Comparison of ENCODE assay signal across 15 cellular contexts in the genomic region with DNA sequence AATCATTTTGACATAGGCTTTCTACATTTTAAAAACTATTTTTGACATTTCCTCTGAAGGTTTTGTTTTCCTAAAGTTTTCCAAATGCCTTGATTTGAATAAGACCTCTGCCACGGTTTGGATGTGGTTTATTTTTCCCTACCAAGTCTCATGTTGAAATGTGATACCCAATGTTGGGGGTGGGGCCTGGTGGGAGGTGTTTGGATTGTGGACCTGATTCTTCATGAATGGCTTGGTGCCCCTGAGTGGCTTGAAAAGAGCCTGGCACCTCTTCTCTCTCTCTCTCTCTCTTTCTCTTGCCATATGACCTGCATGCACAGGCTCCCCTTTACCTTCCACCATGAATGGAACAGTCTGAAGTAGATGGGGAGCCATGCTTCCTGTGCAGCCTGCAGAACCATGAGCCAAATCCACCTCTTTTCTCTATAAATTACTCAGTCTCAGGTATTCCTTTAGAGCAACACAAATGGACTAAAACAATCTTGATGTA. TPM values are rescaled to one million over a fixed set of nuclear protein-coding genes. Genes with fewer than 3 reads are reported as not detected.
DNase-seq lines count a peak whose midpoint lies in the region; ATAC-seq and TF ChIP-seq lines count a peak whose summit lies in the region.
"Had no signal": no experiment of that assay in that cellular context is flagged by ENCODE, and none has a peak within 500 bp of the region (broad histone marks: within the 10 kb centered on the region; RNA-seq: fewer than 3 reads in every experiment).

No MANE protein-coding gene starts in this region.

- no peaks in the 10 kb centered on the region for H3K27me3 ChIP-seq in upper lobe of right lung
- no peaks in the 10 kb centered on the region; the same call in 1 of the 2 replicates for H3K27me3 ChIP-seq in H7 (ENCODE audit: control insufficient read depth, insufficient read depth, low read length)
- H3K27me3 ChIP-seq: BE2C had no signal

- no peaks in the 10 kb centered on the region for H3K9me3 ChIP-seq in HEK293 (ENCODE audit: control insufficient read depth, insufficient read depth, low read depth, low read length)
- peaks cover 8% of the 10 kb centered on the region for H3K9me3 ChIP-seq in upper lobe of right lung
- H3K9me3 ChIP-seq: BE2C had no signal

- no peak for TF ChIP-seq CTCF in HEK293 (tag by site-specific recombination; IDR thresholded peaks at IDR 0.05)
- TF ChIP-seq CTCF in upper lobe of right lung (IDR thresholded peaks at IDR 0.05) = no peak

- ATAC-seq in upper lobe of right lung = no peak
- ATAC-seq in GM21825 (IDR thresholded peaks at IDR 0.05; ENCODE audit: unreplicated experiment) = no peak
- no peak for ATAC-seq in GM21390 (IDR thresholded peaks at IDR 0.05; ENCODE audit: unreplicated experiment)
- ATAC-seq: GM12878, HepG2 had no signal

- H3K36me3 ChIP-seq in HEK293 (ENCODE audit: control insufficient read depth in 2 of 2, insufficient read depth in 1 of 2, low read length in 2 of 2) (no peaks in the 10 kb centered on the region), upper lobe of right lung (no peaks in the 10 kb centered on the region), H7 (replicated peaks; ENCODE audit: control insufficient read depth, insufficient read depth, low read length) (no peaks in the 10 kb centered on the region)
- H3K36me3 ChIP-seq: BE2C had no signal

- peak; percentile 26 for DNase-seq in NCI-H345 treated with DMSO at 0.1 percent for 48 hours (lab: John Stamatoyannopoulos, UW; ENCODE audit: unreplicated experiment)
- DNase-seq in mesenteric fat pad (ENCODE audit: low spot score) = peak; percentile 6
- DNase-seq in upper lobe of right lung = peak; percentile 22
- no peak for DNase-seq in H7
- DNase-seq: BE2C; CD4-positive, alpha-beta memory T cell; DMS79; GOT3; HCEC 1CT had no signal

- POLR2A ChIA-PET in HEK293 (lab: Yijun Ruan, JAX) = interaction anchor here (0.7 to 0.9 kb wide), 2 partner anchors 21 to 26 kb away, joined by 4 read pairs; no protein-coding TSS in a partner anchor

- intact Hi-C loops in upper lobe of right lung (cut with DNase I) = no loop called here

- H3K27ac ChIP-seq in HEK293 (ENCODE audit: extremely low read depth, low read depth, low read length) (no peak overlapping the region), upper lobe of right lung (no peak overlapping the region)
- H3K27ac ChIP-seq: C4-2B had no signal

- H3K4me1 ChIP-seq in HEK293 (ENCODE audit: control insufficient read depth, insufficient read depth, low read length) = no peaks in the 10 kb centered on the region
- no peaks in the 10 kb centered on the region for H3K4me1 ChIP-seq in upper lobe of right lung
- H3K4me1 ChIP-seq: BE2C had no signal

- H3K4me3 ChIP-seq in HEK293 (ENCODE audit: low read depth, low read length) = no peak overlapping the region
- H3K4me3 ChIP-seq in upper lobe of right lung = no peak overlapping the region
- no peak overlapping the region for H3K4me3 ChIP-seq in H7 (ENCODE audit: insufficient read depth, low read depth, low read length)
- H3K4me3 ChIP-seq: GM12878 had no signal

- CTCF ChIA-PET in HEK293 (lab: Yijun Ruan, JAX) = no interaction called here

TF ChIP-seq in HEK293, 187 proteins besides CTCF, POLR2A, EP300 and RAD21:
- TF ChIP-seq, protein P1, sequence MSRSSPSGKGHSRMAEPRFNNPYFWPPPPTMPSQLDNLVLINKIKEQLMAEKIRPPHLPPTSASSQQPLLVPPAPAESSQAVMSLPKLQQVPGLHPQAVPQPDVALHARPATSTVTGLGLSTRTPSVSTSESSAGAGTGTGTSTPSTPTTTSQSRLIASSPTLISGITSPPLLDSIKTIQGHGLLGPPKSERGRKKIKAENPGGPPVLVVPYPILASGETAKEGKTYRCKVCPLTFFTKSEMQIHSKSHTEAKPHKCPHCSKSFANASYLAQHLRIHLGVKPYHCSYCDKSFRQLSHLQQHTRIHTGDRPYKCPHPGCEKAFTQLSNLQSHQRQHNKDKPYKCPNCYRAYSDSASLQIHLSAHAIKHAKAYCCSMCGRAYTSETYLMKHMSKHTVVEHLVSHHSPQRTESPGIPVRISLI (tag by site-specific recombination; IDR thresholded peaks at IDR 0.05) = no peak
- TF ChIP-seq, protein P2, sequence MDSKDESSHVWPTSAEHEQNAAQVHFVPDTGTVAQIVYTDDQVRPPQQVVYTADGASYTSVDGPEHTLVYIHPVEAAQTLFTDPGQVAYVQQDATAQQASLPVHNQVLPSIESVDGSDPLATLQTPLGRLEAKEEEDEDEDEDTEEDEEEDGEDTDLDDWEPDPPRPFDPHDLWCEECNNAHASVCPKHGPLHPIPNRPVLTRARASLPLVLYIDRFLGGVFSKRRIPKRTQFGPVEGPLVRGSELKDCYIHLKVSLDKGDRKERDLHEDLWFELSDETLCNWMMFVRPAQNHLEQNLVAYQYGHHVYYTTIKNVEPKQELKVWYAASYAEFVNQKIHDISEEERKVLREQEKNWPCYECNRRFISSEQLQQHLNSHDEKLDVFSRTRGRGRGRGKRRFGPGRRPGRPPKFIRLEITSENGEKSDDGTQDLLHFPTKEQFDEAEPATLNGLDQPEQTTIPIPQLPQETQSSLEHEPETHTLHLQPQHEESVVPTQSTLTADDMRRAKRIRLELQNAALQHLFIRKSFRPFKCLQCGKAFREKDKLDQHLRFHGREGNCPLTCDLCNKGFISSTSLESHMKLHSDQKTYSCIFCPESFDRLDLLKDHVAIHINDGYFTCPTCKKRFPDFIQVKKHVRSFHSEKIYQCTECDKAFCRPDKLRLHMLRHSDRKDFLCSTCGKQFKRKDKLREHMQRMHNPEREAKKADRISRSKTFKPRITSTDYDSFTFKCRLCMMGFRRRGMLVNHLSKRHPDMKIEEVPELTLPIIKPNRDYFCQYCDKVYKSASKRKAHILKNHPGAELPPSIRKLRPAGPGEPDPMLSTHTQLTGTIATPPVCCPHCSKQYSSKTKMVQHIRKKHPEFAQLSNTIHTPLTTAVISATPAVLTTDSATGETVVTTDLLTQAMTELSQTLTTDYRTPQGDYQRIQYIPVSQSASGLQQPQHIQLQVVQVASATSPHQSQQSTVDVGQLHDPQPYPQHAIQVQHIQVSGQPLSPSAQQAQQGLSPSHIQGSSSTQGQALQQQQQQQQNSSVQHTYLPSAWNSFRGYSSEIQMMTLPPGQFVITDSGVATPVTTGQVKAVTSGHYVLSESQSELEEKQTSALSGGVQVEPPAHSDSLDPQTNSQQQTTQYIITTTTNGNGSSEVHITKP (tag by site-specific recombination; IDR thresholded peaks at IDR 0.05) = peak; percentile 87
- TF ChIP-seq ZFHX2 (tag by site-specific recombination; conservative IDR thresholded peaks at IDR 0.05) (peak; percentile 40), ZNF416 (tag by site-specific recombination; IDR thresholded peaks at IDR 0.05) (no peak), ZNF510 (tag by site-specific recombination; IDR thresholded peaks at IDR 0.05; ENCODE audit: insufficient replicate concordance) (no peak), GLIS1 (tag by site-specific recombination; IDR thresholded peaks at IDR 0.05) (0 out of 2 replicates have a peak, but pooled peaks have one; percentile 38), TRIM28 (IDR thresholded peaks at IDR 0.05; ENCODE audit: borderline replicate concordance, low read length) (0 out of 2 replicates have a peak, but pooled peaks have one; percentile 33)
- TF ChIP-seq, protein P3, sequence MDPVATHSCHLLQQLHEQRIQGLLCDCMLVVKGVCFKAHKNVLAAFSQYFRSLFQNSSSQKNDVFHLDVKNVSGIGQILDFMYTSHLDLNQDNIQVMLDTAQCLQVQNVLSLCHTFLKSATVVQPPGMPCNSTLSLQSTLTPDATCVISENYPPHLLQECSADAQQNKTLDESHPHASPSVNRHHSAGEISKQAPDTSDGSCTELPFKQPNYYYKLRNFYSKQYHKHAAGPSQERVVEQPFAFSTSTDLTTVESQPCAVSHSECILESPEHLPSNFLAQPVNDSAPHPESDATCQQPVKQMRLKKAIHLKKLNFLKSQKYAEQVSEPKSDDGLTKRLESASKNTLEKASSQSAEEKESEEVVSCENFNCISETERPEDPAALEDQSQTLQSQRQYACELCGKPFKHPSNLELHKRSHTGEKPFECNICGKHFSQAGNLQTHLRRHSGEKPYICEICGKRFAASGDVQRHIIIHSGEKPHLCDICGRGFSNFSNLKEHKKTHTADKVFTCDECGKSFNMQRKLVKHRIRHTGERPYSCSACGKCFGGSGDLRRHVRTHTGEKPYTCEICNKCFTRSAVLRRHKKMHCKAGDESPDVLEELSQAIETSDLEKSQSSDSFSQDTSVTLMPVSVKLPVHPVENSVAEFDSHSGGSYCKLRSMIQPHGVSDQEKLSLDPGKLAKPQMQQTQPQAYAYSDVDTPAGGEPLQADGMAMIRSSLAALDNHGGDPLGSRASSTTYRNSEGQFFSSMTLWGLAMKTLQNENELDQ (tag by site-specific recombination; IDR thresholded peaks at IDR 0.05; ENCODE audit: low read depth) = no peak

RNA-seq across cellular contexts. Expression of a gene that starts 14.8 kb away (rescaled TPM):
- 3.2 TPM for total RNA-seq in mesenteric fat pad
- 3.2 TPM for total RNA-seq in upper lobe of right lung
- 1.3 and 3.0 TPM in 2 replicates for total RNA-seq in H7 (2014; rRNA removed; shearing (Covaris generic))
- total RNA-seq: GM12878, HepG2 had no signal

RNA-seq across cellular contexts. Expression of a gene that starts 31.4 kb away (rescaled TPM):
- total RNA-seq in mesenteric fat pad (12.4 TPM), upper lobe of right lung (25.9 TPM)
- 62.9 and 83.5 TPM in 2 replicates for total RNA-seq in H7 (2014; rRNA removed; shearing (Covaris generic))
